9 cellular contexts compared by ENCODE assay signal in the genomic region with DNA sequence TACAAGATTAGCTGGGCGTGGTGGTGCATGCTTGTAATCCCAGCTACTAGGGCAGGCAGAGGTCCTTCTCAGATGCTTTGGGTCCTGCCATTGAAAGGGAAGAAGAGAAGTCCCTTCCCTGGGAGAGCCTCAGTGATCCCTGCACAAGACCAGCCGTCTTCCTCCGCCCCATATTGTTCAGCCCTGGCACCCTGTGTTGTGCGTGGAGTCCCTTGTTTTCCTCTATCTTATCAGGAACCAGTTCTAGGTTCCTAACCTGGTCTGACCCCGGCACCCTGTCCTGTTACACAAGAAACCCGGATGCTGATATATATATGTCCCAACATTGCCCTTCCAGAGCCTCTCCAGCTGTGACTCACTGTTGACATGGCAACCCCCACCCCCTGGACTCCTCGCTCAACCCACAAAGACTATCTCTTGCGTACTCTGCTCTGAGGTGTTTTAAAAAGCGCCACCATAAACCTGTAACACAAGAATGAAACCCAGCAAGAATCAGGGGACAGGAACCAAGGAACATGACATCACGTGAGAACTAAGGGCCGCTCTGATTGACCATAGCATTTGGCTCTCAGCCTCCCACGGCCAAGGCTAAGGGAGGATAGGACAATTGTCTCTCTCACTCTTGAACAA. TPM values are rescaled to one million over a fixed set of nuclear protein-coding genes. Genes with fewer than 3 reads are reported as not detected.
DNase-seq lines count a peak whose midpoint lies in the region; ATAC-seq and TF ChIP-seq lines count a peak whose summit lies in the region.
"Had no signal": no experiment of that assay in that cellular context is flagged by ENCODE, and none has a peak within 500 bp of the region (broad histone marks: within the 10 kb centered on the region; RNA-seq: fewer than 3 reads in every experiment).

No MANE protein-coding gene starts in this region.

- peaks cover 9% of the 10 kb centered on the region for H3K36me3 ChIP-seq in CD4-positive, CD25-positive, alpha-beta regulatory T cell (ENCODE audit: control insufficient read depth, insufficient read depth, low read length)
- H3K36me3 ChIP-seq in HEK293 (ENCODE audit: control insufficient read depth in 2 of 2, insufficient read depth in 1 of 2, low read length in 2 of 2) = no peaks in the 10 kb centered on the region

- POLR2A ChIA-PET in HEK293 (lab: Yijun Ruan, JAX) = interaction anchor here (0.7 kb wide), 1 partner anchor 114 kb away, joined by 3 read pairs; no protein-coding TSS in a partner anchor

- TF ChIP-seq CTCF in HEK293 (tag by site-specific recombination; IDR thresholded peaks at IDR 0.05) = no peak

- no peaks in the 10 kb centered on the region for H3K9me3 ChIP-seq in CD4-positive, CD25-positive, alpha-beta regulatory T cell (ENCODE audit: control insufficient read depth in 2 of 2, low read length in 2 of 2)
- H3K9me3 ChIP-seq in HEK293 (ENCODE audit: control insufficient read depth, insufficient read depth, low read depth, low read length) = no peaks in the 10 kb centered on the region
- H3K9me3 ChIP-seq: psoas muscle had no signal

- H3K27me3 ChIP-seq in CD4-positive, CD25-positive, alpha-beta regulatory T cell (ENCODE audit: control insufficient read depth, insufficient read depth, low read length) = no peaks in the 10 kb centered on the region

- H3K27ac Mint-ChIP-seq in CD4-positive, CD25-positive, alpha-beta regulatory T cell = peak overlapping the region; percentile 82 to 92 (median 92)
- peak overlapping the region; percentile 12 for H3K27ac Mint-ChIP-seq in activated CD4-positive, alpha-beta T cell treated with anti-CD3 and anti-CD28 coated beads, Interleukin-2, amount 10 ng/mL, durations not matched to agents 24 days and 14 days

- H3K36me3 Mint-ChIP-seq in CD4-positive, CD25-positive, alpha-beta regulatory T cell = peaks cover 29% of the 10 kb centered on the region
- peaks cover 50% of the 10 kb centered on the region for H3K36me3 Mint-ChIP-seq in activated CD4-positive, alpha-beta T cell treated with anti-CD3 and anti-CD28 coated beads, Interleukin-2, amount 10 ng/mL, durations not matched to agents 24 days and 14 days (ENCODE audit: low read depth)

- peaks cover 60% of the 10 kb centered on the region for H3K4me1 ChIP-seq in CD4-positive, CD25-positive, alpha-beta regulatory T cell (ENCODE audit: control insufficient read depth, insufficient read depth, low read length, poor library complexity, severe bottlenecking)
- H3K4me1 ChIP-seq in HEK293 (ENCODE audit: control insufficient read depth, insufficient read depth, low read length) = no peaks in the 10 kb centered on the region
- H3K4me1 ChIP-seq: psoas muscle had no signal

- peak overlapping the region in 2 of 4 donors; percentile 64 to 97 for H3K4me3 Mint-ChIP-seq in CD4-positive, CD25-positive, alpha-beta regulatory T cell
- H3K4me3 Mint-ChIP-seq in activated CD4-positive, alpha-beta T cell treated with anti-CD3 and anti-CD28 coated beads, Interleukin-2, amount 10 ng/mL, durations not matched to agents 24 days and 14 days = no peak overlapping the region

- no peaks in the 10 kb centered on the region for H3K9me3 Mint-ChIP-seq in CD4-positive, CD25-positive, alpha-beta regulatory T cell
- H3K9me3 Mint-ChIP-seq in activated CD4-positive, alpha-beta T cell treated with anti-CD3 and anti-CD28 coated beads, Interleukin-2, amount 10 ng/mL, durations not matched to agents 24 days and 14 days = no peaks in the 10 kb centered on the region

- H3K4me1 Mint-ChIP-seq in CD4-positive, CD25-positive, alpha-beta regulatory T cell = peaks cover 18 to 93% (median 59%) of the 10 kb centered on the region in 4 donors
- peaks cover 81% of the 10 kb centered on the region for H3K4me1 Mint-ChIP-seq in activated CD4-positive, alpha-beta T cell treated with anti-CD3 and anti-CD28 coated beads, Interleukin-2, amount 10 ng/mL, durations not matched to agents 24 days and 14 days

- no peak overlapping the region for H3K27ac ChIP-seq in CD4-positive, CD25-positive, alpha-beta regulatory T cell (ENCODE audit: insufficient read depth, low read length, poor library complexity, severe bottlenecking)
- no peak overlapping the region for H3K27ac ChIP-seq in HEK293 (ENCODE audit: extremely low read depth, low read depth, low read length)
- H3K27ac ChIP-seq: psoas muscle had no signal

- DNase-seq in CD4-positive, CD25-positive, alpha-beta regulatory T cell = no peak
- DNase-seq in activated CD4-positive, alpha-beta T cell treated with anti-CD3 and anti-CD28 coated beads, Interleukin-2, amount 10 ng/mL, durations not matched to agents 24 days and 14 days = no peak
- peak; percentile 50 for DNase-seq in left lobe of liver (ENCODE audit: low spot score)

- CTCF ChIA-PET in HEK293 (lab: Yijun Ruan, JAX) = interaction anchor here (2.3 kb wide), 1 partner anchor 83 kb away, joined by 9 read pairs; no protein-coding TSS in a partner anchor

- H3K27me3 Mint-ChIP-seq in CD4-positive, CD25-positive, alpha-beta regulatory T cell = peaks cover 10% of the 10 kb centered on the region
- no peaks in the 10 kb centered on the region for H3K27me3 Mint-ChIP-seq in activated CD4-positive, alpha-beta T cell treated with anti-CD3 and anti-CD28 coated beads, Interleukin-2, amount 10 ng/mL, durations not matched to agents 24 days and 14 days

- ATAC-seq in CD4-positive, CD25-positive, alpha-beta regulatory T cell (ENCODE audit: low read depth in 2 of 2) = no peak
- ATAC-seq in left lobe of liver (peak; percentile 24), GM21576 (IDR thresholded peaks at IDR 0.05; ENCODE audit: unreplicated experiment) (no peak), GM18873 (IDR thresholded peaks at IDR 0.05; ENCODE audit: low FRiP score, unreplicated experiment) (no peak), GM21786 (IDR thresholded peaks at IDR 0.05; ENCODE audit: unreplicated experiment) (no peak), GM19397 (IDR thresholded peaks at IDR 0.05; ENCODE audit: unreplicated experiment) (no peak)

- intact Hi-C loops in activated CD4-positive, alpha-beta T cell treated with anti-CD3 and anti-CD28 coated beads, Interleukin-2, amount 10 ng/mL, durations not matched to agents 24 days and 14 days (cut with micrococcal nuclease) = loop anchor here (10.0 kb wide), 1 partner anchor 1158 kb away; no protein-coding TSS in a partner anchor

- no peak overlapping the region for H3K4me3 ChIP-seq in CD4-positive, CD25-positive, alpha-beta regulatory T cell (ENCODE audit: low read depth, low read length)
- H3K4me3 ChIP-seq in HEK293 (ENCODE audit: low read depth, low read length) = no peak overlapping the region
- H3K4me3 ChIP-seq: psoas muscle had no signal

TF ChIP-seq in HEK293, 187 proteins besides CTCF, POLR2A, EP300 and RAD21:
- peak; percentile 96 for TF ChIP-seq GLIS1 (tag by site-specific recombination; IDR thresholded peaks at IDR 0.05)
- TF ChIP-seq EGR2 (tag by site-specific recombination; IDR thresholded peaks at IDR 0.05; ENCODE audit: low read depth) = peak; percentile 27; the same call in 1 of the 2 replicates
- no peak for TF ChIP-seq ZNF544 (tag by site-specific recombination; IDR thresholded peaks at IDR 0.05)

RNA-seq across cellular contexts. Expression of gene MX2, which starts 4.8 kb away (rescaled TPM):
- 119 TPM for total RNA-seq in CD4-positive, CD25-positive, alpha-beta regulatory T cell
- 10 to 100 TPM; 34.8 to 52.7 (median 44.0) TPM for polyA plus RNA-seq in CD4-positive, CD25-positive, alpha-beta regulatory T cell
- 8.6 and 11.5 TPM in 2 replicates for total RNA-seq in activated CD4-positive, alpha-beta T cell treated with anti-CD3 and anti-CD28 coated beads, Interleukin-2, amount 10 ng/mL, durations not matched to agents 24 days and 14 days
- total RNA-seq in left lobe of liver = 0.75 TPM

RNA-seq across cellular contexts. Expression of gene FAM3B, which starts 50.0 kb away (rescaled TPM):
- not detected for total RNA-seq in CD4-positive, CD25-positive, alpha-beta regulatory T cell
- not detected for polyA plus RNA-seq in CD4-positive, CD25-positive, alpha-beta regulatory T cell
- not detected in 2 replicates for total RNA-seq in activated CD4-positive, alpha-beta T cell treated with anti-CD3 and anti-CD28 coated beads, Interleukin-2, amount 10 ng/mL, durations not matched to agents 24 days and 14 days
- 0.91 TPM for total RNA-seq in left lobe of liver

RNA-seq across cellular contexts. Expression of gene MX1, which starts 59.4 kb away (rescaled TPM):
- 111 TPM for total RNA-seq in CD4-positive, CD25-positive, alpha-beta regulatory T cell
- polyA plus RNA-seq in CD4-positive, CD25-positive, alpha-beta regulatory T cell = 100 to 1,000 TPM in 1 of 4 donors, 10 to 100 TPM in 3; 82.5 to 137 (median 89.4) TPM
- total RNA-seq in activated CD4-positive, alpha-beta T cell treated with anti-CD3 and anti-CD28 coated beads, Interleukin-2, amount 10 ng/mL, durations not matched to agents 24 days and 14 days = 88.8 and 90.5 TPM in 2 replicates
- total RNA-seq in left lobe of liver = 8.5 TPM
